ENCODE assay signal across 8 cellular contexts in genomic region chr1:59814180-59814900, GRCh38. TPM values are rescaled to one million over a fixed set of nuclear protein-coding genes. Genes with fewer than 3 reads are reported as not detected.
DNase-seq lines count a peak whose midpoint lies in the region; ATAC-seq and TF ChIP-seq lines count a peak whose summit lies in the region.

No MANE protein-coding gene starts in this region.

- DNase-seq in GM13977 (ENCODE audit: low spot score), result peak; percentile 88
- peak; percentile 97 to 98 for DNase-seq in NCI-H2081 (lab: John Stamatoyannopoulos, UW)
- peak; percentile 83 for DNase-seq in activated CD4-positive, alpha-beta T cell treated with anti-CD3 and anti-CD28 coated beads for 1 hour
- peak; percentile 99 for DNase-seq in cerebellar cortex (ENCODE audit: low spot score)
- peak; percentile 65 to 66 for DNase-seq in stimulated activated CD4-positive, alpha-beta T cell treated with anti-CD3 and anti-CD28 coated beads, Interleukin-2, amount 100 ng/mL, for 48 hours
- no peak for DNase-seq in HCEC 1CT

- H3K36me3 ChIP-seq in liver (ENCODE audit: control insufficient read depth in 4 of 4, insufficient read depth in 3 of 4, low read depth in 1 of 4, low read length in 3 of 4), result no peaks in the 10 kb centered on the region

- no peak overlapping the region for H3K9ac ChIP-seq in liver (ENCODE audit: low read depth in 1 of 2, low read length in 2 of 2)

- peak; percentile 98 for ATAC-seq in HG02798 (IDR thresholded peaks at IDR 0.05; ENCODE audit: poor library complexity, unreplicated experiment)

- peak overlapping the region; percentile 28 to 73 (median 62) for H3K4me3 ChIP-seq in liver (ENCODE audit: low read depth in 1 of 3, low read length in 3 of 3)

- peaks cover 2 to 31% (median 10%) of the 10 kb centered on the region in 4 donors for H3K4me1 ChIP-seq in liver (ENCODE audit: control insufficient read depth in 4 of 4, insufficient read depth in 4 of 4, low read length in 3 of 4)

- TF ChIP-seq RAD21 in liver (IDR thresholded peaks at IDR 0.05), result no peak

- H3K9me3 ChIP-seq in liver (ENCODE audit: control insufficient read depth in 4 of 4, low read length in 3 of 4), result no peaks in the 10 kb centered on the region

- 5% methylated on average over 50 of the region's 50 CpGs for WGBS in liver

- TF ChIP-seq CTCF in GM13977 (IDR thresholded peaks at IDR 0.05; ENCODE audit: extremely low read depth, insufficient read depth, missing control alignments), result no peak
- no peak for TF ChIP-seq CTCF in liver (IDR thresholded peaks at IDR 0.05; ENCODE audit: low read depth, low read length, missing input control)

- H3K27ac ChIP-seq in liver (ENCODE audit: low read depth in 1 of 2, low read length in 2 of 2), result peak overlapping the region; percentile 97

- no peaks in the 10 kb centered on the region for H3K27me3 ChIP-seq in liver (ENCODE audit: control insufficient read depth in 4 of 4, insufficient read depth in 4 of 4, low read length in 3 of 4)

- in situ Hi-C loops in GM13977 (cut with MboI; ENCODE audit: low pct_unique_long_range_greater_than_20kb, low sequenced_read_pairs, unreplicated experiment), result no loop called here

TF ChIP-seq in liver, 16 proteins besides CTCF, POLR2A, EP300 and RAD21:
- TF ChIP-seq TAF1 (conservative IDR thresholded peaks at IDR 0.05) (peak; percentile 51), YY1 (IDR thresholded peaks at IDR 0.05) (peak; percentile 37), REST (IDR thresholded peaks at IDR 0.05) (peak; percentile 44), ZBTB33 (IDR thresholded peaks at IDR 0.05) (no peak), HNF4A (conservative IDR thresholded peaks at IDR 0.05) (peak; percentile 37 to 41), RXRA (IDR thresholded peaks at IDR 0.05) (peak; percentile 37 to 70), JUND (IDR thresholded peaks at IDR 0.05) (no peak), FOXA1 (IDR thresholded peaks at IDR 0.05) (no peak), HNF4G (IDR thresholded peaks at IDR 0.05) (no peak), SP1 (IDR thresholded peaks at IDR 0.05) (peak; percentile 61), EGR1 (IDR thresholded peaks at IDR 0.05; ENCODE audit: low read depth in 2 of 2) (peak; percentile 85 to 89), FOXA2 (IDR thresholded peaks at IDR 0.05) (no peak), NR2F2 (IDR thresholded peaks at IDR 0.05) (no peak), MAX (IDR thresholded peaks at IDR 0.05) (peak; percentile 15), ATF3 (IDR thresholded peaks at IDR 0.05) (no peak), GABPA (IDR thresholded peaks at IDR 0.05 in 1 of 2, conservative IDR thresholded peaks at IDR 0.05 in 1 of 2) (no peak)

RNA-seq across cellular contexts. Expression of gene HOOK1, which starts 0.4 kb away (rescaled TPM):
- 10 to 100 TPM; 24.7 to 33.4 TPM for total RNA-seq in liver
- 10 to 100 TPM; 10.3 TPM for polyA plus RNA-seq in liver
